In genomic region chr22:44733426-44734106, GRCh38 we compare ENCODE assay signal across 1 cellular context.
TF ChIP-seq lines count a peak whose summit lies in the region.

No MANE protein-coding gene starts in this region.

TF ChIP-seq in GM23338, 12 proteins besides CTCF, POLR2A, EP300 and RAD21 (continued from another document):
- no peak for TF ChIP-seq REST (IDR thresholded peaks at IDR 0.05; ENCODE audit: unreplicated experiment)
TF ChIP-seq in GM23338: peak in this region for 0.
